In genomic region chr5:14165375-14166091, GRCh38 we compare ENCODE assay signal across 12 cellular contexts. TPM values are rescaled to one million over a fixed set of nuclear protein-coding genes. Genes with fewer than 3 reads are reported as not detected.
A peak's percentile ranks its signal among the peaks of the same experiment; 100 is the strongest.
DNase-seq lines count a peak whose midpoint lies in the region; ATAC-seq, FAIRE-seq and TF ChIP-seq lines count a peak whose summit lies in the region.
"Had no signal": no experiment of that assay in that cellular context is flagged by ENCODE, and none has a peak within 500 bp of the region (broad histone marks: within the 10 kb centered on the region; RNA-seq: fewer than 3 reads in every experiment).

No MANE protein-coding gene starts in this region.

- no peak overlapping the region for H3K4me2 ChIP-seq in GM12878 (ENCODE audit: control insufficient read depth, insufficient read depth)

- H3K9ac ChIP-seq in GM12878 (ENCODE audit: control insufficient read depth, insufficient read depth, low read length), result no peak overlapping the region

- RAD21 ChIA-PET in GM12878 (lab: Charles Lee; ENCODE audit: unreplicated experiment), result interaction anchor here (20.6 kb wide), 1 partner anchor 16 kb away, joined by 344 read pairs; the partner anchor contains the start of gene TRIO

- peaks cover 7% of the 10 kb centered on the region for H3K9me3 ChIP-seq in GM12878 (replicated peaks; ENCODE audit: control insufficient read depth, insufficient read depth, low read length)
- H3K9me3 ChIP-seq in body of pancreas, result no peaks in the 10 kb centered on the region

- ATAC-seq in GM12878 (no peak), body of pancreas (no peak), GM19395 (IDR thresholded peaks at IDR 0.05; ENCODE audit: unreplicated experiment) (no peak)
- ATAC-seq: activated naive CD4-positive, alpha-beta T cell treated with anti-CD3 and anti-CD28 coated beads, Interleukin-2, amount 50 U/mL, for 72 hours had no signal

- no peak overlapping the region for H3K27ac ChIP-seq in GM12878 (ENCODE audit: control insufficient read depth, insufficient read depth)
- H3K27ac ChIP-seq in body of pancreas, result no peak overlapping the region

- H3K27me3 ChIP-seq in GM12878 (replicated peaks in 1 of 2; ENCODE audit: control insufficient read depth in 2 of 2, insufficient read depth in 2 of 2, low read length in 1 of 2) (no peaks in the 10 kb centered on the region), body of pancreas (no peaks in the 10 kb centered on the region)
- H3K27me3 ChIP-seq: sigmoid colon had no signal

- WGBS in GM12878 (ENCODE audit: insufficient coverage, insufficient replicate concordance, low lambda C conversion rate, missing lambda C conversion rate), result 93% methylated on average over 9 of the region's 9 CpGs
- WGBS in body of pancreas, 2 donors, result 89 to 93% methylated on average over 9 of the region's 9 CpGs

- TF ChIP-seq CTCF in GM12878 (IDR thresholded peaks at IDR 0.05 in 2 of 3, conservative IDR thresholded peaks at IDR 0.05 in 1 of 3; ENCODE audit: control insufficient read depth in 2 of 3, extremely low read depth in 1 of 3, insufficient read depth in 1 of 3, low read depth in 3 of 3, low read length in 3 of 3) (no peak), body of pancreas (IDR thresholded peaks at IDR 0.05) (no peak)

- no peak overlapping the region for H3K4me3 ChIP-seq in GM12878
- no peak overlapping the region for H3K4me3 ChIP-seq in body of pancreas
- H3K4me3 ChIP-seq: sigmoid colon had no signal

- TF ChIP-seq POLR2A in GM12878 (IDR thresholded peaks at IDR 0.05; ENCODE audit: low read depth, low read length), result no peak
- TF ChIP-seq POLR2A in body of pancreas (IDR thresholded peaks at IDR 0.05), result no peak

- DNase-seq in A172 (ENCODE audit: low spot score), result peak; percentile 96
- DNase-seq in HTR-8/SVneo (ENCODE audit: insufficient read length, low spot score), result peak; percentile 84
- DNase-seq in GM12878 (ENCODE audit: low read depth, low spot score), result no peak
- peak; percentile 49 for DNase-seq in kidney glomerular epithelial cell (lab: John Stamatoyannopoulos, UW)
- DNase-seq in NCI-H446 (lab: John Stamatoyannopoulos, UW), result no peak
- DNase-seq in NCI-H1694 treated with DMSO at 0.1 percent for 48 hours (lab: John Stamatoyannopoulos, UW), result no peak
- DNase-seq in body of pancreas, result no peak
- DNase-seq: activated CD4-positive, CD25-positive, alpha-beta regulatory T cell treated with anti-CD3 and anti-CD28 coated beads, Interleukin-2, amount 50 U/mL, for 72 hours; sigmoid colon had no signal

- no peak for TF ChIP-seq EP300 in GM12878 (IDR thresholded peaks at IDR 0.05; ENCODE audit: borderline replicate concordance in 1 of 2, control insufficient read depth in 1 of 2, low read depth in 2 of 2, low read length in 2 of 2)

- H3K36me3 ChIP-seq in GM12878 (ENCODE audit: control insufficient read depth in 2 of 2, insufficient read depth in 2 of 2, low read length in 1 of 2) (no peaks in the 10 kb centered on the region; a peak in 1 of 4 replicates), body of pancreas (replicated peaks in 1 of 2; ENCODE audit: insufficient read depth in 1 of 2, low read depth in 2 of 2) (no peaks in the 10 kb centered on the region)
- H3K36me3 ChIP-seq: sigmoid colon had no signal

- POLR2A ChIA-PET in GM12878 (lab: Charles Lee), result interaction anchor here (0.6 to 13.8 kb wide), 3 partner anchors 13 to 114 kb away, joined by 3 to 314 read pairs (median 4); partner anchors contain the start of gene TRIO

- FAIRE-seq in HTR-8/SVneo (lab: Jason Lieb, UNC) (peak; percentile 57), GM12878 (lab: Jason Lieb, UNC) (no peak)
- FAIRE-seq: endometrium had no signal

- H3K4me1 ChIP-seq in GM12878 (ENCODE audit: control insufficient read depth, insufficient read depth, low read length) (peaks cover 26% of the 10 kb centered on the region), body of pancreas (peaks cover 27% of the 10 kb centered on the region)

- H3K79me2 ChIP-seq in GM12878 (ENCODE audit: control insufficient read depth, insufficient read depth, low read length), result peaks cover 98% of the 10 kb centered on the region

- no peaks in the 10 kb centered on the region for H4K20me1 ChIP-seq in GM12878 (ENCODE audit: control insufficient read depth, insufficient read depth)

- H2AFZ ChIP-seq in GM12878 (ENCODE audit: control insufficient read depth, low read depth, low read length), result no peak overlapping the region

- in situ Hi-C loops in GM12878 (cut with MboI), result loop anchor here (25.0 kb wide), 1 partner anchor 497 kb away; the partner anchor contains the start of gene OTULIN

- SMC1A ChIA-PET in GM12878 (lab: Charles Lee; ENCODE audit: uncharacterized antibody, unreplicated experiment), result interaction anchor here (0.9 to 16.4 kb wide), 3 partner anchors 13 to 115 kb away, joined by 3 to 430 read pairs (median 5); no protein-coding TSS in a partner anchor

- TF ChIP-seq RAD21 in GM12878 (IDR thresholded peaks at IDR 0.05; ENCODE audit: insufficient read depth, low read depth, low read length), result no peak

- intact Hi-C loops in GM12878 (cut with micrococcal nuclease; ENCODE audit: unreplicated experiment), result no loop called here
- intact Hi-C loops in body of pancreas (cut with DNase I), result no loop called here

- BruUV-seq in GM12878 (replicated peaks; lab: Mats Ljungman, UMichigan), result no TSS peak

- CTCF ChIA-PET in GM12878 (lab: Yijun Ruan, JAX), result interaction anchor here (0.9 to 5.3 kb wide), 4 partner anchors 8 to 173 kb away, joined by 3 to 43 read pairs (median 4); no protein-coding TSS in a partner anchor

TF ChIP-seq in GM12878, 131 proteins besides CTCF, POLR2A, EP300 and RAD21:
- TF ChIP-seq PKNOX1 (IDR thresholded peaks at IDR 0.05) (peak; percentile 9; the same call in 1 of the 2 replicates), SRF (IDR thresholded peaks at IDR 0.05; ENCODE audit: low read depth in 2 of 2, low read length in 2 of 2) (no peak), HDGF (IDR thresholded peaks at IDR 0.05) (no peak), PML (IDR thresholded peaks at IDR 0.05; ENCODE audit: low read length) (no peak), POLR2AphosphoS2 (IDR thresholded peaks at IDR 0.05; ENCODE audit: low read depth, low read length) (no peak)

RNA-seq across cellular contexts. Expression of gene TRIO, which starts 22.4 kb away (rescaled TPM):
- 120 and 180 TPM in 2 replicates for total RNA-seq in A172 (2014; rRNA removed; shearing (Covaris generic))
- 1,689 and 1,819 TPM in 2 replicates for total RNA-seq in GM12878 (2013; cell fraction: nucleolus; rRNA removed)
- 49.0 and 50.6 TPM in 2 replicates for total RNA-seq in GM12878 (2014; rRNA removed)
- total RNA-seq in GM12878 (2014; rRNA removed; fragmentation: Illumina TruSeq; extraction: Trizol), result 48.9 and 56.3 TPM in 2 replicates
- total RNA-seq in GM12878 (2021), result 87.3 and 96.4 TPM in 2 replicates
- polyA plus RNA-seq in GM12878 (2011; ENCODE audit: low read depth), result 62.6 TPM
- 67.6 and 71.9 TPM in 2 replicates for polyA plus RNA-seq in GM12878 (2011; rRNA removed)
- polyA plus RNA-seq in GM12878 (2011; cell fraction: cytosol; rRNA removed), result 46.8 and 51.7 TPM in 2 replicates
- polyA plus RNA-seq in GM12878 (2011; cell fraction: nucleus; rRNA removed), result 366 and 390 TPM in 2 replicates
- 54.9 and 67.5 TPM in 2 replicates for polyA plus RNA-seq in GM12878 (2012)
- polyA plus RNA-seq in GM12878 (2014; fragmentation: Illumina TruSeq; extraction: Trizol), result 41.3 and 57.2 TPM in 2 replicates
- polyA plus RNA-seq in GM12878 (2014; fragmentation: Nextera tagmentation; extraction: Ambion mirVana), result 1 to 10 TPM; 5.1 to 5.8 TPM
- polyA plus RNA-seq in GM12878 (2014; rRNA removed), result 40.2 and 49.4 TPM in 2 replicates
- 10 to 100 TPM in 1 of 2 experiments, 1 to 10 TPM in 1; 10.0 to 11.2 TPM for polyA plus RNA-seq in GM12878 (2016; fragmentation: Nextera tagmentation; extraction: Ambion mirVana)
- polyA minus RNA-seq in GM12878 (2011; rRNA and poly(A)+ RNA removed), result 414 and 436 TPM in 2 replicates
- polyA minus RNA-seq in GM12878 (2011; cell fraction: cytosol; rRNA and poly(A)+ RNA removed), result 45.6 and 49.8 TPM in 2 replicates
- 344 and 514 TPM in 2 replicates for polyA minus RNA-seq in GM12878 (2011; cell fraction: nucleus; rRNA and poly(A)+ RNA removed)
- total RNA-seq in body of pancreas, result 100 to 1,000 TPM in 1 of 2 donors, 10 to 100 TPM in 1; 62.0 to 137 TPM

Comparison
In these comparisons a context has a peak if more than half of its experiments do, and no peak if none do; other contexts are left out.
1. DNase-seq: peak in A172 (single experiment), HTR-8/SVneo (single experiment) and kidney glomerular epithelial cell (single experiment); none in GM12878 (single experiment), NCI-H446 (0 of 2), NCI-H1694 treated with DMSO at 0.1 percent for 48 hours (single experiment) and body of pancreas (0 of 4).